Comparison of ENCODE assay signal across 28 cellular contexts in genomic region chr20:61848851-61849250, GRCh38.
"Had no signal": no experiment of that assay in that cellular context is flagged by ENCODE, and none has a peak within 500 bp of the region (broad histone marks: within the 10 kb centered on the region; RNA-seq: fewer than 3 reads in every experiment).

No MANE protein-coding gene starts in this region.

- H3K27ac ChIP-seq: adrenal gland, body of pancreas, epithelial cell of prostate, esophagus squamous epithelium, gastroesophageal sphincter, heart right ventricle had no signal

- DNase-seq: activated CD4-positive, alpha-beta T cell treated with anti-CD3 and anti-CD28 coated beads for 36 hours; activated CD4-positive, alpha-beta T cell treated with anti-CD3 and anti-CD28 coated beads, Interleukin-2, amount 10 ng/mL, durations not matched to agents 24 days and 14 days; activated CD4-positive, alpha-beta T cell treated with anti-CD3 and anti-CD28 coated beads, Interleukin-2, amount 50 U/mL, for 4 hours; activated CD4-positive, CD25-positive, alpha-beta regulatory T cell; activated CD4-positive, CD25-positive, alpha-beta regulatory T cell treated with anti-CD3 and anti-CD28 coated beads, Interleukin-2, amount 50 U/mL, for 72 hours; activated CD8-positive, alpha-beta memory T cell treated with anti-CD3 and anti-CD28 coated beads for 24 hours; activated CD8-positive, alpha-beta T cell treated with anti-CD3 and anti-CD28 coated beads for 36 hours; activated effector memory CD4-positive, alpha-beta T cell treated with anti-CD3 and anti-CD28 coated beads, Interleukin-2, amount 50 U/mL, for 16 hours; activated naive CD4-positive, alpha-beta T cell treated with anti-CD3 and anti-CD28 coated beads for 36 hours; activated naive CD8-positive, alpha-beta T cell treated with anti-CD3 and anti-CD28 coated beads for 36 hours; activated naive CD8-positive, alpha-beta T cell treated with anti-CD3 and anti-CD28 coated beads, Interleukin-2, amount 50 U/mL, for 24 hours; activated T-cell treated with anti-CD3 and anti-CD28 coated beads, Interleukin-2, amount 50 U/mL, for 4 hours; adrenal gland; amygdala; body of pancreas; caudate nucleus; cortex of kidney; dermis blood vessel endothelial cell; effector CD4-positive, alpha-beta T cell; effector memory CD8-positive, alpha-beta T cell; esophagus squamous epithelium; foreskin melanocyte; heart right ventricle; T-helper 2 cell had no signal

- H3K27me3 Mint-ChIP-seq: activated CD4-positive, alpha-beta T cell treated with anti-CD3 and anti-CD28 coated beads for 36 hours; activated CD4-positive, alpha-beta T cell treated with anti-CD3 and anti-CD28 coated beads, Interleukin-2, amount 10 ng/mL, durations not matched to agents 24 days and 14 days; activated naive CD4-positive, alpha-beta T cell treated with anti-CD3 and anti-CD28 coated beads, Interleukin-2, amount 50 U/mL, for 24 hours; activated naive CD8-positive, alpha-beta T cell treated with anti-CD3 and anti-CD28 coated beads for 36 hours; activated naive CD8-positive, alpha-beta T cell treated with anti-CD3 and anti-CD28 coated beads, Interleukin-2, amount 50 U/mL, for 24 hours had no signal

- H3K36me3 ChIP-seq: adrenal gland, esophagus squamous epithelium, gastroesophageal sphincter, heart right ventricle had no signal

- H3K4me3 Mint-ChIP-seq: activated CD4-positive, alpha-beta T cell treated with anti-CD3 and anti-CD28 coated beads for 36 hours; activated CD4-positive, alpha-beta T cell treated with anti-CD3 and anti-CD28 coated beads, Interleukin-2, amount 10 ng/mL, durations not matched to agents 24 days and 14 days; activated CD8-positive, alpha-beta T cell treated with anti-CD3 and anti-CD28 coated beads for 36 hours; activated naive CD4-positive, alpha-beta T cell treated with anti-CD3 and anti-CD28 coated beads for 36 hours; activated naive CD4-positive, alpha-beta T cell treated with anti-CD3 and anti-CD28 coated beads, Interleukin-2, amount 50 U/mL, for 24 hours; activated naive CD8-positive, alpha-beta T cell treated with anti-CD3 and anti-CD28 coated beads for 36 hours; activated naive CD8-positive, alpha-beta T cell treated with anti-CD3 and anti-CD28 coated beads, Interleukin-2, amount 50 U/mL, for 24 hours; activated T-cell treated with anti-CD3 and anti-CD28 coated beads, Interleukin-2, amount 50 U/mL, for 4 hours; effector memory CD8-positive, alpha-beta T cell had no signal

- H3K4me1 ChIP-seq: adrenal gland, body of pancreas, esophagus squamous epithelium, gastroesophageal sphincter, heart right ventricle had no signal

- ATAC-seq: activated CD4-positive, alpha-beta T cell treated with anti-CD3 and anti-CD28 coated beads for 36 hours; activated CD8-positive, alpha-beta T cell treated with anti-CD3 and anti-CD28 coated beads for 36 hours; activated naive CD8-positive, alpha-beta T cell treated with anti-CD3 and anti-CD28 coated beads, Interleukin-2, amount 50 U/mL, for 24 hours; activated T-cell treated with anti-CD3 and anti-CD28 coated beads, Interleukin-2, amount 50 U/mL, for 4 hours; body of pancreas; effector memory CD8-positive, alpha-beta T cell; gastroesophageal sphincter; heart right ventricle had no signal

- H3K4me1 Mint-ChIP-seq: activated CD4-positive, alpha-beta T cell treated with anti-CD3 and anti-CD28 coated beads for 36 hours; activated CD4-positive, alpha-beta T cell treated with anti-CD3 and anti-CD28 coated beads, Interleukin-2, amount 10 ng/mL, durations not matched to agents 24 days and 14 days; activated naive CD4-positive, alpha-beta T cell treated with anti-CD3 and anti-CD28 coated beads, Interleukin-2, amount 50 U/mL, for 24 hours; activated naive CD8-positive, alpha-beta T cell treated with anti-CD3 and anti-CD28 coated beads for 36 hours; activated naive CD8-positive, alpha-beta T cell treated with anti-CD3 and anti-CD28 coated beads, Interleukin-2, amount 50 U/mL, for 24 hours had no signal

- H3K9me3 Mint-ChIP-seq: activated CD4-positive, alpha-beta T cell treated with anti-CD3 and anti-CD28 coated beads, Interleukin-2, amount 10 ng/mL, durations not matched to agents 24 days and 14 days; activated CD8-positive, alpha-beta T cell treated with anti-CD3 and anti-CD28 coated beads for 36 hours; activated naive CD4-positive, alpha-beta T cell treated with anti-CD3 and anti-CD28 coated beads, Interleukin-2, amount 50 U/mL, for 24 hours; activated naive CD8-positive, alpha-beta T cell treated with anti-CD3 and anti-CD28 coated beads for 36 hours; activated naive CD8-positive, alpha-beta T cell treated with anti-CD3 and anti-CD28 coated beads, Interleukin-2, amount 50 U/mL, for 24 hours; activated T-cell treated with anti-CD3 and anti-CD28 coated beads, Interleukin-2, amount 50 U/mL, for 4 hours; activated T-helper 2 cell treated with anti-CD3 and anti-CD28 coated beads, Interferon-gamma antibody, Interleukin-2, Interleukin-4, amounts not matched to agents 10 μg/mL and 5 μg/mL and 100 μg/mL, durations not matched to agents 14 hours and 24 hours and 36 hours had no signal

- H3K36me3 Mint-ChIP-seq: activated naive CD4-positive, alpha-beta T cell treated with anti-CD3 and anti-CD28 coated beads, Interleukin-2, amount 50 U/mL, for 24 hours; activated naive CD8-positive, alpha-beta T cell treated with anti-CD3 and anti-CD28 coated beads for 36 hours had no signal

- H3K27ac Mint-ChIP-seq: activated CD4-positive, alpha-beta T cell treated with anti-CD3 and anti-CD28 coated beads for 36 hours; activated CD4-positive, alpha-beta T cell treated with anti-CD3 and anti-CD28 coated beads, Interleukin-2, amount 10 ng/mL, durations not matched to agents 24 days and 14 days; activated CD8-positive, alpha-beta T cell treated with anti-CD3 and anti-CD28 coated beads for 36 hours; activated naive CD4-positive, alpha-beta T cell treated with anti-CD3 and anti-CD28 coated beads for 36 hours; activated naive CD4-positive, alpha-beta T cell treated with anti-CD3 and anti-CD28 coated beads, Interleukin-2, amount 50 U/mL, for 24 hours; activated naive CD8-positive, alpha-beta T cell treated with anti-CD3 and anti-CD28 coated beads for 36 hours; activated naive CD8-positive, alpha-beta T cell treated with anti-CD3 and anti-CD28 coated beads, Interleukin-2, amount 50 U/mL, for 24 hours; activated T-helper 2 cell treated with anti-CD3 and anti-CD28 coated beads, Interferon-gamma antibody, Interleukin-2, Interleukin-4, amounts not matched to agents 10 μg/mL and 5 μg/mL and 100 μg/mL, durations not matched to agents 14 hours and 24 hours and 36 hours; effector memory CD8-positive, alpha-beta T cell had no signal

- H3K9me3 ChIP-seq: adrenal gland, body of pancreas, esophagus squamous epithelium, heart right ventricle had no signal

- H3K27me3 ChIP-seq: adrenal gland, body of pancreas had no signal

- H3K4me3 ChIP-seq: adrenal gland, body of pancreas, esophagus squamous epithelium, gastroesophageal sphincter, heart right ventricle had no signal
